In the genomic region with DNA sequence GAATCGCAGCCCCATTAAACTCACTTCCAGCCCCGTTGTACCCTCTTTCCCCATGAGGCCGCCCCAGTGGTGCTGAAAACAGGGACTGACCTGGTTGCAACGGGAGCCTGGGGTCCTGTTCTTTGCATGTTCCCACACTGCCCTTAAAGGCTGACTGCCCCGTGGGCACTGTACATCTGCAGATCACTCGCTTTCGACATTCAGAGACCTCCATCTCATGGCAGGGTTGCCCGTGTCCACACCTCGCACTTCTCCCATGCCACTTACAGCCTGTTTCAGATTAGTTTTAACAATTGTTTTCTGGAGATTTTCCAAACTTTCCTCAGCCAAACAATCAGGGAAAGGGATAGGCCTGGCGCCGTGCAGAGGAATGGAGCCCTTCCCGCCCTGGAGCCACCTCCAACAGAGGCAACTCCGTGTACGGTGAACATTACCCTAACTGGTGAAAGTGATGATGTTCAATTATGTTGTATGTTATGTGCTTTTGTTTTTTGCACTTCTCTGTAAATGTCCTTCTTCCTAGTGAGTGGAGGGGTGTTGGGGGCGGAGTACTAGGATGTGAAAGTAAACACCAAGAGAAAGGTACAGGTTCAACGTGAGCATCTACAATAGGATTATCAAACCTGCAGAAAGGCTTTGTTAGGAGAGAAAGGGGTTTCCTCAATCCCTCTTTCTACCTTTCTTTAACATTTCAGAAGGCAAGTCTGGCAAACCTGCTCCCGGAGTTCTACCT, we compare ENCODE assay signal across 14 cellular contexts.
A peak's percentile ranks its signal among the peaks of the same experiment; 100 is the strongest.
DNase-seq lines count a peak whose midpoint lies in the region; ATAC-seq and TF ChIP-seq lines count a peak whose summit lies in the region.
"Had no signal": no experiment of that assay in that cellular context is flagged by ENCODE, and none has a peak within 500 bp of the region (broad histone marks: within the 10 kb centered on the region; RNA-seq: fewer than 3 reads in every experiment).

No MANE protein-coding gene starts in this region.

- TF ChIP-seq CTCF in PC-3 (conservative IDR thresholded peaks at IDR 0.05; ENCODE audit: low read depth, low read length) (no peak), esophagus muscularis mucosa (IDR thresholded peaks at IDR 0.05) (no peak), nephron (IDR thresholded peaks at IDR 0.05; ENCODE audit: unreplicated experiment in 3 of 3) (no peak), suprapubic skin (IDR thresholded peaks at IDR 0.05) (no peak), type B pancreatic cell (conservative IDR thresholded peaks at IDR 0.05) (no peak), chondrocyte (IDR thresholded peaks at IDR 0.05) (no peak)

- H3K4me3 Mint-ChIP-seq in nephron (no peak overlapping the region), type B pancreatic cell (no peak overlapping the region), chondrocyte (ENCODE audit: unreplicated experiment) (no peak overlapping the region)
- H3K4me3 Mint-ChIP-seq: neural crest cell had no signal

- H4K20me1 ChIP-seq in PC-3 (ENCODE audit: low read length), result no peaks in the 10 kb centered on the region
- H4K20me1 ChIP-seq: BLaER1 had no signal

- CTCF ChIA-PET in PC-3 (lab: Charles Lee), result no interaction called here

- H3K4me1 Mint-ChIP-seq in nephron, result peaks cover 42% of the 10 kb centered on the region
- H3K4me1 Mint-ChIP-seq in type B pancreatic cell (ENCODE audit: unreplicated experiment), result peaks cover 31% of the 10 kb centered on the region
- H3K4me1 Mint-ChIP-seq in chondrocyte (ENCODE audit: low read depth), result peaks cover 50% of the 10 kb centered on the region

- no peaks in the 10 kb centered on the region for H3F3A ChIP-seq in PC-3 (ENCODE audit: low read length, unreplicated experiment)

- H3K4me2 ChIP-seq in PC-3 (ENCODE audit: low read length), result peak overlapping the region; percentile 78
- H3K4me2 ChIP-seq: BLaER1 had no signal

- H3K79me2 ChIP-seq in PC-3 (ENCODE audit: low read length), result no peaks in the 10 kb centered on the region

- no peak for TF ChIP-seq POLR2A in esophagus muscularis mucosa (IDR thresholded peaks at IDR 0.05; ENCODE audit: low read depth)
- no peak for TF ChIP-seq POLR2A in suprapubic skin (IDR thresholded peaks at IDR 0.05)

- POLR2A ChIA-PET in PC-3 (lab: Charles Lee; ENCODE audit: unreplicated experiment), result no interaction called here

- H3K36me3 ChIP-seq in PC-3 (ENCODE audit: low read depth, low read length) (no peaks in the 10 kb centered on the region), esophagus muscularis mucosa (no peaks in the 10 kb centered on the region), suprapubic skin (no peaks in the 10 kb centered on the region)
- H3K36me3 ChIP-seq: BLaER1 had no signal

- no peaks in the 10 kb centered on the region for H3K36me3 Mint-ChIP-seq in nephron (ENCODE audit: low read depth)
- no peaks in the 10 kb centered on the region for H3K36me3 Mint-ChIP-seq in type B pancreatic cell
- no peaks in the 10 kb centered on the region for H3K36me3 Mint-ChIP-seq in chondrocyte (ENCODE audit: low read depth)

- peak overlapping the region; percentile 48 to 83 (median 70) for H3K27ac Mint-ChIP-seq in nephron
- no peak overlapping the region for H3K27ac Mint-ChIP-seq in type B pancreatic cell
- no peak overlapping the region for H3K27ac Mint-ChIP-seq in chondrocyte (ENCODE audit: unreplicated experiment)

- no TSS peak for BruUV-seq in PC-3 (replicated peaks; lab: Mats Ljungman, UMichigan)

- intact Hi-C loops in PC-3 (cut with micrococcal nuclease) (loop anchor here (10.0 kb wide), 1 partner anchor 141 kb away; no protein-coding TSS in a partner anchor), esophagus muscularis mucosa (cut with DNase I) (no loop called here)

- H3K9me3 Mint-ChIP-seq in nephron (no peaks in the 10 kb centered on the region), type B pancreatic cell (no peaks in the 10 kb centered on the region), chondrocyte (ENCODE audit: low read depth) (no peaks in the 10 kb centered on the region)
- H3K9me3 Mint-ChIP-seq: neural crest cell had no signal

- ATAC-seq in PC-3 (no peak), HG03135 (IDR thresholded peaks at IDR 0.05; ENCODE audit: unreplicated experiment) (no peak)

- H3K9me3 ChIP-seq in PC-3 (ENCODE audit: low read length) (no peaks in the 10 kb centered on the region), esophagus muscularis mucosa (no peaks in the 10 kb centered on the region), suprapubic skin (no peaks in the 10 kb centered on the region)
- H3K9me3 ChIP-seq: BLaER1 had no signal

- no peak for TF ChIP-seq EP300 in esophagus muscularis mucosa (IDR thresholded peaks at IDR 0.05)
- TF ChIP-seq EP300 in suprapubic skin (IDR thresholded peaks at IDR 0.05), result no peak

- H3K9ac ChIP-seq in PC-3 (ENCODE audit: low read length), result peak overlapping the region; percentile 61; the same call in 1 of the 2 replicates
- H3K9ac ChIP-seq: BLaER1 had no signal

- H3K9me2 ChIP-seq in PC-3 (replicated peaks; ENCODE audit: low read length), result no peaks in the 10 kb centered on the region

- H2AFZ ChIP-seq in PC-3 (ENCODE audit: low read length), result no peak overlapping the region

- H3K4me3 ChIP-seq in PC-3 (ENCODE audit: low read length) (no peak overlapping the region), esophagus muscularis mucosa (no peak overlapping the region), suprapubic skin (no peak overlapping the region)
- H3K4me3 ChIP-seq: BLaER1 had no signal

- peak overlapping the region; percentile 83 for H3K27ac ChIP-seq in PC-3 (ENCODE audit: low read length)
- peak overlapping the region; percentile 71 to 83 (median 77) for H3K27ac ChIP-seq in esophagus muscularis mucosa (replicated peaks in 1 of 4)
- peak overlapping the region; percentile 40 for H3K27ac ChIP-seq in suprapubic skin
- H3K27ac ChIP-seq: BLaER1 had no signal

- H3K27me3 ChIP-seq in PC-3 (ENCODE audit: low read length) (no peaks in the 10 kb centered on the region), esophagus muscularis mucosa (no peaks in the 10 kb centered on the region), suprapubic skin (no peaks in the 10 kb centered on the region)
- H3K27me3 ChIP-seq: BLaER1 had no signal

- H3K27me3 Mint-ChIP-seq in nephron (ENCODE audit: low read depth) (peaks cover 7% of the 10 kb centered on the region), type B pancreatic cell (no peaks in the 10 kb centered on the region), chondrocyte (ENCODE audit: low read depth) (no peaks in the 10 kb centered on the region)

- WGBS in esophagus muscularis mucosa, result 90% methylated on average over 17 of the region's 17 CpGs
- WGBS in suprapubic skin, result 76% methylated on average over 17 of the region's 17 CpGs

- peaks cover 55% of the 10 kb centered on the region for H3K4me1 ChIP-seq in PC-3 (ENCODE audit: insufficient read depth, low read length)
- H3K4me1 ChIP-seq in esophagus muscularis mucosa, result peaks cover 29 to 55% (median 52%) of the 10 kb centered on the region in 4 donors
- H3K4me1 ChIP-seq in suprapubic skin, result peaks cover 20% of the 10 kb centered on the region

- DNase-seq in PC-3 (no peak), esophagus muscularis mucosa (ENCODE audit: extremely low spot score) (peak; percentile 87), suprapubic skin (ENCODE audit: low spot score in 2 of 2) (no peak), glomerular visceral epithelial cell (ENCODE audit: extremely low spot score) (no peak), type B pancreatic cell (ENCODE audit: extremely low spot score, unreplicated experiment) (no peak), chondrocyte (ENCODE audit: low spot score) (no peak)
- DNase-seq: activated naive CD4-positive, alpha-beta T cell; DMS153; NCI-H748 treated with DMSO at 0.1 percent for 48 hours; stimulated activated naive CD4-positive, alpha-beta T cell treated with Interleukin-2 at 50 U/mL for 16 hours had no signal

Comparison
In these comparisons a context has a peak if more than half of its experiments do, and no peak if none do; other contexts are left out.
1. H3K27ac Mint-ChIP-seq: peak in nephron (3 of 3); none in type B pancreatic cell (single experiment) and chondrocyte (single experiment).
2. Peak in every context shown above with its lines, with median percentiles within 50 percentile points of each other: H3K27ac ChIP-seq.